ENCODE assay signal across 14 cellular contexts in genomic region chr6:43942616-43943015, GRCh38.
"Had no signal": no experiment of that assay in that cellular context is flagged by ENCODE, and none has a peak within 500 bp of the region (broad histone marks: within the 10 kb centered on the region; RNA-seq: fewer than 3 reads in every experiment).

No MANE protein-coding gene starts in this region.

- H3K4me3 Mint-ChIP-seq: activated CD4-positive, alpha-beta memory T cell treated with anti-CD3 and anti-CD28 coated beads for 36 hours; activated T-helper 1 cell treated with anti-CD3 and anti-CD28 coated beads, Interleukin-12 subunit alpha, Interleukin-12 subunit beta, Interleukin-2, Interleukin-4 antibody, amounts not matched to agents 30 ng/mL and 10 ng/mL and 1 ng/mL, durations not matched to agents 14 hours and 24 hours and 36 hours; naive B cell; stimulated activated naive B cell treated with anti-CD40 and anti-IgM and Interleukin-4, amounts not matched to agents 10 μg/mL and 1 μg/mL and 100 μg/mL, for 72 hours; T-helper 2 cell treated with Interferon-gamma antibody and Interleukin-4, amounts not matched to agents 5 μg/mL and 100 μg/mL, for 36 hours had no signal

- H3K4me3 ChIP-seq: lower lobe of right lung, upper lobe of right lung had no signal

- H3K27me3 Mint-ChIP-seq: activated CD4-positive, alpha-beta memory T cell treated with anti-CD3 and anti-CD28 coated beads for 36 hours had no signal

- H3K27ac Mint-ChIP-seq: activated CD4-positive, alpha-beta memory T cell treated with anti-CD3 and anti-CD28 coated beads for 36 hours; activated T-helper 1 cell treated with anti-CD3 and anti-CD28 coated beads, Interleukin-12 subunit alpha, Interleukin-12 subunit beta, Interleukin-2, Interleukin-4 antibody, amounts not matched to agents 30 ng/mL and 10 ng/mL and 1 ng/mL, durations not matched to agents 14 hours and 24 hours and 36 hours; stimulated activated naive B cell treated with anti-CD40 and anti-IgM and Interleukin-4, amounts not matched to agents 10 μg/mL and 1 μg/mL and 100 μg/mL, for 72 hours; T-helper 2 cell treated with Interferon-gamma antibody and Interleukin-4, amounts not matched to agents 5 μg/mL and 100 μg/mL, for 36 hours had no signal

- H3K4me1 ChIP-seq: lower lobe of right lung, upper lobe of right lung had no signal

- H3K9me3 ChIP-seq: neutrophil, upper lobe of right lung had no signal

- ATAC-seq: lower lobe of right lung; right cardiac atrium; stimulated activated naive B cell treated with anti-CD40 and anti-IgM and Interleukin-4, amounts not matched to agents 10 μg/mL and 1 μg/mL and 100 μg/mL, for 72 hours; upper lobe of right lung had no signal

- H3K36me3 Mint-ChIP-seq: activated CD4-positive, alpha-beta memory T cell treated with anti-CD3 and anti-CD28 coated beads for 36 hours had no signal

- DNase-seq: activated CD4-positive, alpha-beta memory T cell treated with anti-CD3 and anti-CD28 coated beads for 36 hours; activated naive CD4-positive, alpha-beta T cell treated with Interleukin-2 at 50 U/mL for 16 hours; dermis blood vessel endothelial cell; lower lobe of right lung; naive B cell; right cardiac atrium; stimulated activated CD4-positive, alpha-beta T cell treated with anti-CD3 and anti-CD28 coated beads, Interleukin-1b, Interleukin-23, amount 100 ng/mL, for 48 hours; stimulated activated naive B cell treated with anti-CD40 and anti-IgM and Interleukin-4, amounts not matched to agents 10 μg/mL and 1 μg/mL and 100 μg/mL, for 72 hours; substantia nigra; SW 1271; upper lobe of right lung had no signal

- H3K27me3 ChIP-seq: neutrophil, upper lobe of right lung had no signal

- H3K36me3 ChIP-seq: lower lobe of right lung, neutrophil, upper lobe of right lung had no signal

- H3K27ac ChIP-seq: lower lobe of right lung, neutrophil, upper lobe of right lung had no signal

- H3K4me1 Mint-ChIP-seq: naive B cell; stimulated activated naive B cell treated with anti-CD40 and anti-IgM and Interleukin-4, amounts not matched to agents 10 μg/mL and 1 μg/mL and 100 μg/mL, for 72 hours had no signal
